ENCODE assay signal across 8 cellular contexts in genomic region chr16:30609928-30610839, GRCh38.
DNase-seq lines count a peak whose midpoint lies in the region; ATAC-seq and TF ChIP-seq lines count a peak whose summit lies in the region.

TSS of gene ZNF689 (minus strand) at chr16:30610389. CDS start at chr16:30610041, 348 bp downstream.

- DNase-seq in AG08395 (ENCODE audit: low spot score) (peak; percentile 99), NCI-H345 treated with DMSO at 0.1 percent for 48 hours (lab: John Stamatoyannopoulos, UW; ENCODE audit: unreplicated experiment) (peak; percentile 98), iris pigment epithelial cell (ENCODE audit: low read depth) (peak; percentile 96)
- DNase-seq in activated CD4-positive, CD25-positive, alpha-beta regulatory T cell (lab: John Stamatoyannopoulos, UW): peak; percentile 79 to 91 (median 80)
- peak; percentile 94 for DNase-seq in central memory CD4-positive, alpha-beta T cell
- DNase-seq in stimulated activated CD4-positive, alpha-beta T cell treated with anti-CD3 and anti-CD28 coated beads, Interleukin-12 subunit alpha, Interleukin-12 subunit beta, amount 100 ng/mL, for 24 hours (ENCODE audit: low read depth in 2 of 2): peak; percentile 94

- peak; percentile 71 for TF ChIP-seq POLR2A in GM18951 (IDR thresholded peaks at IDR 0.05; ENCODE audit: extremely low read depth, insufficient read depth, insufficient read length)

- in situ Hi-C loops in GM18951 (cut with MboI; ENCODE audit: low sequenced_read_pairs, unreplicated experiment): no loop called here

- ATAC-seq in HG03196 (IDR thresholded peaks at IDR 0.05; ENCODE audit: unreplicated experiment): peak; percentile 86

Comparison
In these comparisons a context has a peak if more than half of its experiments do, and no peak if none do; other contexts are left out.
1. Peak in every context shown above with its lines: DNase-seq and ATAC-seq.